ENCODE assay signal across 17 cellular contexts in the genomic region with DNA sequence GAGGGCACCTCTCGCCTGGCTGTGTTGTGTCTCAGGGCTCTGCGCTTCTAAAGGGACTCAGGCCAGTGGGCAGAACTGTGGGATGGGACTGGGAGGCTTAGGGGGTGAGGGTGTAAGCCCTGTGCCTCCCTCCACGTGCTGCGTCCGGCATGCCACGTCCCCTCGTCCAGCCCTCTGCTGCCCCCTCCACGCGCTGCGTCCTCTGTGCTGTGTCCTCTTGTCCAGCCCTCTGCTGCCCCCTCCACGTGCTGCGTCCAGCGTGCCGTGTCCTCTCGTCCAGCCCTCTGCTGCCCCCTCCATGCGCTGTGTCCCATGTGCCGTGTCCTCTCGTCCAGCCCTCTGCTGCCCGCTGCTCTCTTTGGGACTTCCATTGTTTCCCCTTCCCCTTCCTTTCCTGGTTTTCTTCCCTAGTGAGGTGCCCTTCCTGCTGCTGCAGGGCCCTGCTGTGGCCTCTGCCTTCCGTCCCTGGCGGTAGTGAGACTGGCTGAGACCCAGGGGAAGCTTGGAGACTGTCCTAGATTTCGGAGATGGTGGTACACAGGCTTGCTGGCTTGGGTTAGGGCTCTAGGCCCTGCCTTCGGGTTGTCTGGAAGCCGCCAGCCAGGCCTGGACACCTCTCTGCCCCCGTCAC. TPM values are rescaled to one million over a fixed set of nuclear protein-coding genes. Genes with fewer than 3 reads are reported as not detected.
DNase-seq lines count a peak whose midpoint lies in the region; ATAC-seq and TF ChIP-seq lines count a peak whose summit lies in the region.
"Had no signal": no experiment of that assay in that cellular context is flagged by ENCODE, and none has a peak within 500 bp of the region (broad histone marks: within the 10 kb centered on the region; RNA-seq: fewer than 3 reads in every experiment).

No MANE protein-coding gene starts in this region.

- H3K9me2 ChIP-seq in GM23338 (ENCODE audit: insufficient read depth) = no peaks in the 10 kb centered on the region

- H3K4me3 Mint-ChIP-seq in GM23338 = no peak overlapping the region
- H3K4me3 Mint-ChIP-seq: activated CD4-positive, alpha-beta memory T cell treated with anti-CD3 and anti-CD28 coated beads, Interleukin-2, amount 10 ng/mL, durations not matched to agents 7 days and 5 days; dendritic cell treated with granulocyte-macrophage colony-stimulating factor and Interleukin-4, amounts not matched to agents 40 ng/mL and 50 ng/mL, for 4 days had no signal

- H3K9me3 ChIP-seq in sigmoid colon (no peaks in the 10 kb centered on the region), BE2C (no peaks in the 10 kb centered on the region)
- H3K9me3 ChIP-seq: neutrophil, suprapubic skin had no signal

- TF ChIP-seq POLR2A in sigmoid colon (IDR thresholded peaks at IDR 0.05) = no peak

- no peak overlapping the region for H3K4me3 ChIP-seq in GM23338
- H3K4me3 ChIP-seq in sigmoid colon = peak overlapping the region in 2 of 4 donors; percentile 13 to 22
- H3K4me3 ChIP-seq in BE2C (ENCODE audit: low read depth, low read length) = no peak overlapping the region
- H3K4me3 ChIP-seq: suprapubic skin had no signal

- H3K4me1 Mint-ChIP-seq in GM23338 = peaks cover 12% of the 10 kb centered on the region

- H3K27me3 ChIP-seq in GM23338 (ENCODE audit: insufficient read depth) (no peaks in the 10 kb centered on the region), sigmoid colon (no peaks in the 10 kb centered on the region), BE2C (no peaks in the 10 kb centered on the region)
- H3K27me3 ChIP-seq: neutrophil, suprapubic skin had no signal

- intact Hi-C loops in sigmoid colon (cut with DNase I) = no loop called here

- TF ChIP-seq CTCF in GM23338 (conservative IDR thresholded peaks at IDR 0.05; ENCODE audit: low read depth in 2 of 2) (no peak), sigmoid colon (IDR thresholded peaks at IDR 0.05) (no peak), BE2C (IDR thresholded peaks at IDR 0.05; ENCODE audit: low read depth, low read length) (no peak)

- peak overlapping the region; percentile 20; the same call in 1 of the 2 replicates for H3K27ac Mint-ChIP-seq in GM23338
- H3K27ac Mint-ChIP-seq: activated CD4-positive, alpha-beta memory T cell treated with anti-CD3 and anti-CD28 coated beads, Interleukin-2, amount 10 ng/mL, durations not matched to agents 7 days and 5 days had no signal

- no peak overlapping the region for H2AFZ ChIP-seq in GM23338

- peaks cover 21% of the 10 kb centered on the region for H3K36me3 Mint-ChIP-seq in GM23338 (ENCODE audit: low read depth)

- H3K27ac ChIP-seq in GM23338 (ENCODE audit: low read depth) (no peak overlapping the region), sigmoid colon (peak overlapping the region in 3 of 4 donors; percentile 14 to 32 (median 17))
- H3K27ac ChIP-seq: neutrophil, suprapubic skin had no signal

- H3K4me1 ChIP-seq in GM23338 (ENCODE audit: insufficient read depth) = no peaks in the 10 kb centered on the region
- H3K4me1 ChIP-seq in sigmoid colon = no peaks in the 10 kb centered on the region
- no peaks in the 10 kb centered on the region for H3K4me1 ChIP-seq in BE2C
- H3K4me1 ChIP-seq: suprapubic skin had no signal

- DNase-seq in GM23338 (ENCODE audit: low spot score) (no peak), dermis microvascular lymphatic vessel endothelial cell (ENCODE audit: low read depth in 2 of 2) (peak; percentile 71 to 86), left lobe of liver (ENCODE audit: low spot score) (no peak), sigmoid colon (peak; percentile 55), NCI-H524 treated with DMSO at 0.1 percent for 48 hours (lab: John Stamatoyannopoulos, UW) (no peak), BE2C (no peak), pons (ENCODE audit: low spot score) (no peak)
- DNase-seq: ACHN; activated CD4-positive, alpha-beta memory T cell treated with anti-CD3 and anti-CD28 coated beads, Interleukin-2, amount 10 ng/mL, durations not matched to agents 7 days and 5 days; mesenchymal stem cell; NCI-H187; NCI-H446 treated with DMSO at 0.1 percent for 48 hours had no signal

- TF ChIP-seq EP300 in sigmoid colon (IDR thresholded peaks at IDR 0.05) = no peak

- H3F3A ChIP-seq in GM23338 (replicated peaks; ENCODE audit: low read depth) = 0 out of 2 replicates have a peak, but pooled peaks cover 2% of the 10 kb centered on the region

- peaks cover 15% of the 10 kb centered on the region for H3K79me2 ChIP-seq in GM23338 (replicated peaks; ENCODE audit: insufficient read depth)

- H3K9me3 Mint-ChIP-seq in GM23338 = peaks cover 8% of the 10 kb centered on the region
- H3K9me3 Mint-ChIP-seq: activated CD4-positive, alpha-beta memory T cell treated with anti-CD3 and anti-CD28 coated beads, Interleukin-2, amount 10 ng/mL, durations not matched to agents 7 days and 5 days; dendritic cell treated with granulocyte-macrophage colony-stimulating factor and Interleukin-4, amounts not matched to agents 40 ng/mL and 50 ng/mL, for 4 days had no signal

- H3K36me3 ChIP-seq in GM23338 (ENCODE audit: insufficient read depth) = no peaks in the 10 kb centered on the region
- no peaks in the 10 kb centered on the region for H3K36me3 ChIP-seq in sigmoid colon
- H3K36me3 ChIP-seq in BE2C = no peaks in the 10 kb centered on the region
- H3K36me3 ChIP-seq: neutrophil had no signal

- ATAC-seq in GM23338 (no peak), left lobe of liver (peak; percentile 43), HG03460 (IDR thresholded peaks at IDR 0.05; ENCODE audit: unreplicated experiment) (no peak)
- ATAC-seq: SK-N-SH treated with all-trans-retinoic acid at 6 μM for 48 hours had no signal

- H3K4me2 ChIP-seq in GM23338 = no peak overlapping the region

- WGBS in sigmoid colon, 2 donors = 84 to 87% methylated on average over 25 of the region's 25 CpGs

- H3K27me3 Mint-ChIP-seq in GM23338 (ENCODE audit: insufficient read depth, low read depth, poor library complexity) = peaks cover 10% of the 10 kb centered on the region
- H3K27me3 Mint-ChIP-seq: activated CD4-positive, alpha-beta memory T cell treated with anti-CD3 and anti-CD28 coated beads, Interleukin-2, amount 10 ng/mL, durations not matched to agents 7 days and 5 days had no signal

- H4K20me1 ChIP-seq in GM23338 (replicated peaks; ENCODE audit: insufficient read depth) = peaks cover 3% of the 10 kb centered on the region

TF ChIP-seq in GM23338, 12 proteins besides CTCF, POLR2A, EP300 and RAD21:
- TF ChIP-seq ZNF114 (CRISPR knock-in tag; IDR thresholded peaks at IDR 0.05) (no peak), EZH2phosphoT487 (IDR thresholded peaks at IDR 0.05; ENCODE audit: unreplicated experiment) (no peak), ETS1 (IDR thresholded peaks at IDR 0.05) (no peak), STAT1 (IDR thresholded peaks at IDR 0.05; ENCODE audit: unreplicated experiment) (no peak), CREB1 (CRISPR knock-in tag; IDR thresholded peaks at IDR 0.05; ENCODE audit: low read depth) (no peak)

RNA-seq across cellular contexts. Expression of gene ZNF750, which starts 6.4 kb away (rescaled TPM):
- 0.17 TPM in 1 of 2 replicates, not detected in the other for total RNA-seq in GM23338 (2014; rRNA removed; shearing (Covaris generic))
- polyA plus RNA-seq in GM23338 (2016; fragmentation: Nextera tagmentation; extraction: Ambion mirVana) = 0.13 and 0.19 TPM in 2 replicates
- under 0.01 TPM in 2 replicates for total RNA-seq in dermis microvascular lymphatic vessel endothelial cell
- 0.08 TPM for total RNA-seq in left lobe of liver
- not detected for total RNA-seq in sigmoid colon
- under 1 TPM in 1 of 3 donors, not detected in 2; 0.01 TPM for polyA plus RNA-seq in sigmoid colon
- 0.54 TPM for polyA plus RNA-seq in BE2C (2012; ENCODE audit: insufficient read depth, insufficient read length, low read depth)
- total RNA-seq: activated CD4-positive, alpha-beta memory T cell treated with anti-CD3 and anti-CD28 coated beads, Interleukin-2, amount 10 ng/mL, durations not matched to agents 7 days and 5 days had no signal

Comparison
In these comparisons a context has a peak if more than half of its experiments do, and no peak if none do; other contexts are left out.
1. DNase-seq: peak in dermis microvascular lymphatic vessel endothelial cell (2 of 2) and sigmoid colon (single experiment); none in GM23338 (single experiment), left lobe of liver (single experiment), NCI-H524 treated with DMSO at 0.1 percent for 48 hours (single experiment), BE2C (single experiment) and pons (single experiment).